In genomic region chr4:128861856-128862518, GRCh38 we compare ENCODE assay signal across 1 cellular context.
TF ChIP-seq lines count a peak whose summit lies in the region.

No MANE protein-coding gene starts in this region.

TF ChIP-seq in GM23338, 12 proteins besides CTCF, POLR2A, EP300 and RAD21 (continued from another document):
- TF ChIP-seq REST (IDR thresholded peaks at IDR 0.05; ENCODE audit: unreplicated experiment): no peak
- no peak for TF ChIP-seq JUNB (IDR thresholded peaks at IDR 0.05; ENCODE audit: unreplicated experiment)
- no peak for TF ChIP-seq ZNF114 (CRISPR knock-in tag; IDR thresholded peaks at IDR 0.05)
